ENCODE assay signal across 10 cellular contexts in genomic region chr19:2969104-2969504, GRCh38. TPM values are rescaled to one million over a fixed set of nuclear protein-coding genes. Genes with fewer than 3 reads are reported as not detected.
DNase-seq lines count a peak whose midpoint lies in the region; ATAC-seq and TF ChIP-seq lines count a peak whose summit lies in the region.
"Had no signal": no experiment of that assay in that cellular context is flagged by ENCODE, and none has a peak within 500 bp of the region (broad histone marks: within the 10 kb centered on the region; RNA-seq: fewer than 3 reads in every experiment).

No MANE protein-coding gene starts in this region.

- peaks cover 39% of the 10 kb centered on the region for H3K27me3 Mint-ChIP-seq in stimulated activated memory B cell treated with anti-CD40 and anti-IgM and Interleukin-4, amounts not matched to agents 10 μg/mL and 1 μg/mL and 100 μg/mL, for 72 hours

- no peaks in the 10 kb centered on the region for H3K9me3 ChIP-seq in lung (ENCODE audit: control insufficient read depth in 2 of 2, insufficient read depth in 1 of 2, low read length in 1 of 2)

- no peak overlapping the region for H3K4me3 ChIP-seq in lung

- H3K4me1 ChIP-seq in lung (ENCODE audit: control insufficient read depth in 2 of 2, insufficient read depth in 2 of 2, low read length in 2 of 2), result peaks cover 2 to 6% of the 10 kb centered on the region in 2 donors

- no peaks in the 10 kb centered on the region for H3K27me3 ChIP-seq in lung (ENCODE audit: control insufficient read depth, insufficient read depth)

- H3K4me1 Mint-ChIP-seq in stimulated activated memory B cell treated with anti-CD40 and anti-IgM and Interleukin-4, amounts not matched to agents 10 μg/mL and 1 μg/mL and 100 μg/mL, for 72 hours, result peaks cover 23% of the 10 kb centered on the region

- 17 to 31% methylated on average over 5 of the region's 5 CpGs for WGBS in lung, 2 donors

- TF ChIP-seq CTCF in lung (IDR thresholded peaks at IDR 0.05; ENCODE audit: control extremely low read depth, extremely low read depth) (no peak), GM10266 (IDR thresholded peaks at IDR 0.05; ENCODE audit: control insufficient read depth, insufficient read depth, low read depth, missing control alignments) (no peak)

- peaks cover 2% of the 10 kb centered on the region for H3K9me3 Mint-ChIP-seq in stimulated activated memory B cell treated with anti-CD40 and anti-IgM and Interleukin-4, amounts not matched to agents 10 μg/mL and 1 μg/mL and 100 μg/mL, for 72 hours
- H3K9me3 Mint-ChIP-seq: neural crest cell had no signal

- no peaks in the 10 kb centered on the region for H3K36me3 Mint-ChIP-seq in stimulated activated memory B cell treated with anti-CD40 and anti-IgM and Interleukin-4, amounts not matched to agents 10 μg/mL and 1 μg/mL and 100 μg/mL, for 72 hours

- H3K36me3 ChIP-seq in lung (ENCODE audit: control insufficient read depth in 2 of 2, insufficient read depth in 2 of 2, low read length in 2 of 2), result no peaks in the 10 kb centered on the region

- H3K4me3 Mint-ChIP-seq in stimulated activated memory B cell treated with anti-CD40 and anti-IgM and Interleukin-4, amounts not matched to agents 10 μg/mL and 1 μg/mL and 100 μg/mL, for 72 hours, result no peak overlapping the region
- H3K4me3 Mint-ChIP-seq: neural crest cell had no signal

- ATAC-seq in Right ventricle myocardium inferior, result peak; percentile 57
- ATAC-seq in lung (ENCODE audit: insufficient read depth, low FRiP score), result no peak
- ATAC-seq in GM18511 (IDR thresholded peaks at IDR 0.05; ENCODE audit: unreplicated experiment), result no peak
- no peak for ATAC-seq in stimulated activated memory B cell treated with anti-CD40 and anti-IgM and Interleukin-4, amounts not matched to agents 10 μg/mL and 1 μg/mL and 100 μg/mL, for 72 hours

- intact Hi-C loops in Right ventricle myocardium inferior (cut with DNase I), result loop anchor here (2.0 kb wide), 1 partner anchor 68 kb away; no protein-coding TSS in a partner anchor
- intact Hi-C loops in cardiac septum (cut with DNase I), result no loop called here

- H3K27ac Mint-ChIP-seq in stimulated activated memory B cell treated with anti-CD40 and anti-IgM and Interleukin-4, amounts not matched to agents 10 μg/mL and 1 μg/mL and 100 μg/mL, for 72 hours, result no peak overlapping the region

- peak overlapping the region; percentile 4 to 24 for H3K27ac ChIP-seq in lung (ENCODE audit: low read depth in 1 of 2, low read length in 1 of 2)

- DNase-seq in Right ventricle myocardium inferior (ENCODE audit: missing footprints) (no peak), cardiac septum (ENCODE audit: low spot score) (no peak), amniotic epithelial cell (ENCODE audit: low read depth) (peak; percentile 51), lung (ENCODE audit: low spot score) (no peak), germinal center (ENCODE audit: low spot score) (no peak), GM10266 (ENCODE audit: extremely low spot score) (no peak)
- DNase-seq: OCI-M1 had no signal

RNA-seq across cellular contexts. Expression of gene TLE6, which starts 8.3 kb away (rescaled TPM):
- total RNA-seq in Right ventricle myocardium inferior (1.1 TPM), cardiac septum (1.0 TPM), lung (1 to 10 TPM; 6.3 to 8.8 TPM)
- polyA plus RNA-seq in lung, result 1 to 10 TPM; 6.1 to 8.0 TPM

RNA-seq across cellular contexts. Expression of gene ZNF77, which starts 24.3 kb away (rescaled TPM):
- total RNA-seq in Right ventricle myocardium inferior (2.6 TPM), cardiac septum (2.0 TPM), lung (1 to 10 TPM; 3.3 to 6.7 TPM)
- 1 to 10 TPM; 3.0 to 3.2 TPM for polyA plus RNA-seq in lung

RNA-seq across cellular contexts. Expression of gene TLE2, which starts 60.0 kb away (rescaled TPM):
- total RNA-seq in Right ventricle myocardium inferior (58.6 TPM), cardiac septum (48.0 TPM), lung (10 to 100 TPM; 39.8 to 47.1 TPM)
- 10 to 100 TPM; 30.8 to 38.7 TPM for polyA plus RNA-seq in lung
